ENCODE assay signal across 8 cellular contexts in the genomic region with DNA sequence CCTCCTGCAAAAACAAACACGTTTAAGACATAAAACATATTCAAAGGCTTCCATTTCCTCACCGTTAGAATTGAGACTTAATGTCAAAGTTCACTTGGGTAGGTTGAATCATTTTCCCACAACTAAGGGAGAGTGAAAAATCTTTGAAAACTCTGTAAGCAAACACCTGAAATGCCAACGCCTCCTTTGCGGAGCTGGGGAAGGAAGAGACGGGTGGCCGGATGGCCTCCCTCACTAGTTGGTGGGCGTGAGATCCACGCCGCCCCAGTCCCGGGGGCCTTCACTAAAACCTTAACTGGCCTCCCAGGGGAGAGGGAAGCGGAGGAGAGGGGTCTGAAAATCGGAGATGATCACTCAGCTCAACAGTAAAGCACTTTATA. TPM values are rescaled to one million over a fixed set of nuclear protein-coding genes. Genes with fewer than 3 reads are reported as not detected.
A peak's percentile ranks its signal among the peaks of the same experiment; 100 is the strongest.
DNase-seq lines count a peak whose midpoint lies in the region; ATAC-seq and TF ChIP-seq lines count a peak whose summit lies in the region.

No MANE protein-coding gene starts in this region.

- in situ Hi-C loops in brain microvascular endothelial cell (cut with HindIII; ENCODE audit: low pct_ligation_motif_present, low sequenced_read_pairs) = no loop called here

- TF ChIP-seq CTCF in BJ (IDR thresholded peaks at IDR 0.05; ENCODE audit: insufficient read depth, low read depth, low read length) (no peak), brain microvascular endothelial cell (IDR thresholded peaks at IDR 0.05; ENCODE audit: low read depth, low read length, missing control alignments) (no peak), liver (IDR thresholded peaks at IDR 0.05; ENCODE audit: low read depth, low read length, missing input control) (no peak)

- POLR2A ChIA-PET in BJ (lab: Charles Lee) = no interaction called here

- H3K4me3 ChIP-seq in BJ (ENCODE audit: low read depth, low read length) (peak overlapping the region; percentile 67), brain microvascular endothelial cell (ENCODE audit: low read depth, low read length) (peak overlapping the region; percentile 78), liver (ENCODE audit: low read depth in 1 of 3, low read length in 3 of 3) (peak overlapping the region; percentile 65 to 79 (median 70))

- H3K36me3 Mint-ChIP-seq in stimulated activated memory B cell treated with anti-CD40 and anti-IgM and Interleukin-4, amounts not matched to agents 10 μg/mL and 1 μg/mL and 100 μg/mL, for 72 hours = no peaks in the 10 kb centered on the region

- H3K9me3 Mint-ChIP-seq in stimulated activated memory B cell treated with anti-CD40 and anti-IgM and Interleukin-4, amounts not matched to agents 10 μg/mL and 1 μg/mL and 100 μg/mL, for 72 hours = no peaks in the 10 kb centered on the region

- H3K4me1 Mint-ChIP-seq in stimulated activated memory B cell treated with anti-CD40 and anti-IgM and Interleukin-4, amounts not matched to agents 10 μg/mL and 1 μg/mL and 100 μg/mL, for 72 hours = peaks cover 39% of the 10 kb centered on the region

- peak overlapping the region; percentile 81 for H3K4me3 Mint-ChIP-seq in stimulated activated memory B cell treated with anti-CD40 and anti-IgM and Interleukin-4, amounts not matched to agents 10 μg/mL and 1 μg/mL and 100 μg/mL, for 72 hours

- H3K36me3 ChIP-seq in BJ (ENCODE audit: control insufficient read depth, insufficient read depth, low read length) (no peaks in the 10 kb centered on the region), brain microvascular endothelial cell (replicated peaks) (no peaks in the 10 kb centered on the region), liver (ENCODE audit: control insufficient read depth in 4 of 4, insufficient read depth in 3 of 4, low read depth in 1 of 4, low read length in 3 of 4) (no peaks in the 10 kb centered on the region)

- WGBS in liver = under 1% methylated on average over 12 of the region's 12 CpGs

- DNase-seq in BJ (ENCODE audit: low read depth) (no peak), brain microvascular endothelial cell (no peak), C1 segment of cervical spinal cord (lab: John Stamatoyannopoulos, UW) (no peak), GOT3 (lab: John Stamatoyannopoulos, UW) (no peak)

- H3K27me3 Mint-ChIP-seq in stimulated activated memory B cell treated with anti-CD40 and anti-IgM and Interleukin-4, amounts not matched to agents 10 μg/mL and 1 μg/mL and 100 μg/mL, for 72 hours = no peaks in the 10 kb centered on the region

- ATAC-seq in GM21717 (IDR thresholded peaks at IDR 0.05; ENCODE audit: unreplicated experiment) = peak; percentile 23
- ATAC-seq in SK-N-SH treated with all-trans-retinoic acid at 6 μM for 48 hours = peak; percentile 25
- no peak for ATAC-seq in stimulated activated memory B cell treated with anti-CD40 and anti-IgM and Interleukin-4, amounts not matched to agents 10 μg/mL and 1 μg/mL and 100 μg/mL, for 72 hours

- CTCF ChIA-PET in BJ (lab: Yijun Ruan, JAX) = interaction anchor here (0.6 to 1.6 kb wide), 7 partner anchors 11 to 99 kb away, joined by 3 to 6 read pairs (median 4); a partner anchor contains a TSS

- H3K9me3 ChIP-seq in liver (ENCODE audit: control insufficient read depth in 4 of 4, low read length in 3 of 4) = no peaks in the 10 kb centered on the region

- no peak for TF ChIP-seq RAD21 in liver (IDR thresholded peaks at IDR 0.05)

- H3K9ac ChIP-seq in liver (ENCODE audit: low read depth in 1 of 2, low read length in 2 of 2) = peak overlapping the region; percentile 80 to 81

- H3K27ac ChIP-seq in brain microvascular endothelial cell = peak overlapping the region; percentile 91
- H3K27ac ChIP-seq in liver (ENCODE audit: low read depth in 1 of 2, low read length in 2 of 2) = peak overlapping the region; percentile 83 to 85

- H3K27me3 ChIP-seq in BJ (ENCODE audit: control insufficient read depth, insufficient read depth, low read length) = no peaks in the 10 kb centered on the region
- H3K27me3 ChIP-seq in brain microvascular endothelial cell (replicated peaks) = no peaks in the 10 kb centered on the region
- H3K27me3 ChIP-seq in liver (ENCODE audit: control insufficient read depth in 4 of 4, insufficient read depth in 4 of 4, low read length in 3 of 4) = no peaks in the 10 kb centered on the region

- H3K27ac Mint-ChIP-seq in stimulated activated memory B cell treated with anti-CD40 and anti-IgM and Interleukin-4, amounts not matched to agents 10 μg/mL and 1 μg/mL and 100 μg/mL, for 72 hours = peak overlapping the region; percentile 88

- peaks cover 0 to 16% (median 7%) of the 10 kb centered on the region in 4 donors for H3K4me1 ChIP-seq in liver (ENCODE audit: control insufficient read depth in 4 of 4, insufficient read depth in 4 of 4, low read length in 3 of 4)

TF ChIP-seq in SK-N-SH treated with all-trans-retinoic acid at 6 μM for 48 hours, 23 proteins besides CTCF, POLR2A, EP300 and RAD21 (continues in another document):
- TF ChIP-seq, protein P1, sequence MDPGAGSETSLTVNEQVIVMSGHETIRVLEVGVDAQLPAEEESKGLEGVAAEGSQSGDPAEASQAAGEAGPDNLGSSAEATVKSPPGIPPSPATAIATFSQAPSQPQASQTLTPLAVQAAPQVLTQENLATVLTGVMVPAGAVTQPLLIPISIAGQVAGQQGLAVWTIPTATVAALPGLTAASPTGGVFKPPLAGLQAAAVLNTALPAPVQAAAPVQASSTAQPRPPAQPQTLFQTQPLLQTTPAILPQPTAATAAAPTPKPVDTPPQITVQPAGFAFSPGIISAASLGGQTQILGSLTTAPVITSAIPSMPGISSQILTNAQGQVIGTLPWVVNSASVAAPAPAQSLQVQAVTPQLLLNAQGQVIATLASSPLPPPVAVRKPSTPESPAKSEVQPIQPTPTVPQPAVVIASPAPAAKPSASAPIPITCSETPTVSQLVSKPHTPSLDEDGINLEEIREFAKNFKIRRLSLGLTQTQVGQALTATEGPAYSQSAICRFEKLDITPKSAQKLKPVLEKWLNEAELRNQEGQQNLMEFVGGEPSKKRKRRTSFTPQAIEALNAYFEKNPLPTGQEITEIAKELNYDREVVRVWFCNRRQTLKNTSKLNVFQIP (CRISPR knock-in tag; IDR thresholded peaks at IDR 0.05; ENCODE audit: borderline replicate concordance, low read depth) = no peak
- no peak for TF ChIP-seq ZNF8 (CRISPR knock-in tag; IDR thresholded peaks at IDR 0.05)
- TF ChIP-seq TCF4 (CRISPR knock-in tag; IDR thresholded peaks at IDR 0.05; ENCODE audit: borderline replicate concordance) = no peak
- no peak for TF ChIP-seq PPARA (CRISPR knock-in tag; IDR thresholded peaks at IDR 0.05; ENCODE audit: borderline replicate concordance)
- TF ChIP-seq ESRRG (CRISPR knock-in tag; IDR thresholded peaks at IDR 0.05) = no peak

TF ChIP-seq in liver, 16 proteins besides CTCF, POLR2A, EP300 and RAD21:
- no peak for TF ChIP-seq GABPA (IDR thresholded peaks at IDR 0.05 in 1 of 2, conservative IDR thresholded peaks at IDR 0.05 in 1 of 2)
- TF ChIP-seq, protein P2, sequence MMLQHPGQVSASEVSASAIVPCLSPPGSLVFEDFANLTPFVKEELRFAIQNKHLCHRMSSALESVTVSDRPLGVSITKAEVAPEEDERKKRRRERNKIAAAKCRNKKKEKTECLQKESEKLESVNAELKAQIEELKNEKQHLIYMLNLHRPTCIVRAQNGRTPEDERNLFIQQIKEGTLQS (IDR thresholded peaks at IDR 0.05) = no peak
- TF ChIP-seq FOXA2 (IDR thresholded peaks at IDR 0.05) = no peak
- TF ChIP-seq HNF4G (IDR thresholded peaks at IDR 0.05) = no peak
- peak; percentile 34 to 49 for TF ChIP-seq HNF4A (conservative IDR thresholded peaks at IDR 0.05)
- no peak for TF ChIP-seq EGR1 (IDR thresholded peaks at IDR 0.05; ENCODE audit: low read depth in 2 of 2)
- peak; percentile 50 for TF ChIP-seq YY1 (IDR thresholded peaks at IDR 0.05)
TF ChIP-seq in liver: peak in this region for 2.

RNA-seq across cellular contexts. Expression of a gene that starts 0.8 kb away (rescaled TPM):
- polyA plus RNA-seq in BJ (2011; rRNA removed) = 25.4 and 44.2 TPM in 2 replicates
- polyA minus RNA-seq in BJ (2011; rRNA and poly(A)+ RNA removed) = 41.9 and 63.6 TPM in 2 replicates
- total RNA-seq in liver = 10 to 100 TPM; 15.6 to 22.9 TPM
- polyA plus RNA-seq in liver = 10 to 100 TPM in 1 of 2 donors, 1 to 10 TPM in 1; 9.7 to 13.6 TPM

RNA-seq across cellular contexts. Expression of a gene that starts 10.4 kb away (rescaled TPM):
- 48.1 and 62.5 TPM in 2 replicates for polyA plus RNA-seq in BJ (2011; rRNA removed)
- polyA minus RNA-seq in BJ (2011; rRNA and poly(A)+ RNA removed) = 52.8 and 163 TPM in 2 replicates
- 10 to 100 TPM; 27.0 to 55.1 TPM for total RNA-seq in liver
- 10 to 100 TPM; 30.2 to 83.7 TPM for polyA plus RNA-seq in liver
